1 cellular context compared by ENCODE assay signal in the genomic region with DNA sequence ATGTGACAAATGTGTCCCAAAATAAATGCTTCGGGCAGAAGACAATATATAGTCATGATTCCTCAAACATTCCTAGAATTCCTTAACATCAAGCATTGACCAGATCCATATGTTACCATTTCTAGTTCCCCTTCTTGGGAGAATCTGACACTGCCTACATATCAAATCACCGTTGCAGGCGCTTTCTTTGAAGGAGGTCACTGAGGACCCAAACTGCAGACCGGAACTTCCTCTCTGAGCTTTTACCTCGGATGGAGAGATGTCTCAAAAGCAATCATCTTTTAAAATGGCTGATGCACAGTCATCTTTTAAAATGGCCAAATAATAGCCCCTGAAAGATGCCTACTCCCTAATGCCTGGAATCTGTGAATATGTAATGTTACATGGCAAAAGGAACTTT.
TF ChIP-seq lines count a peak whose summit lies in the region.

No MANE protein-coding gene starts in this region.

TF ChIP-seq in K562, 482 proteins besides CTCF, POLR2A, EP300 and RAD21 (continued from another document):
- TF ChIP-seq, protein P1, sequence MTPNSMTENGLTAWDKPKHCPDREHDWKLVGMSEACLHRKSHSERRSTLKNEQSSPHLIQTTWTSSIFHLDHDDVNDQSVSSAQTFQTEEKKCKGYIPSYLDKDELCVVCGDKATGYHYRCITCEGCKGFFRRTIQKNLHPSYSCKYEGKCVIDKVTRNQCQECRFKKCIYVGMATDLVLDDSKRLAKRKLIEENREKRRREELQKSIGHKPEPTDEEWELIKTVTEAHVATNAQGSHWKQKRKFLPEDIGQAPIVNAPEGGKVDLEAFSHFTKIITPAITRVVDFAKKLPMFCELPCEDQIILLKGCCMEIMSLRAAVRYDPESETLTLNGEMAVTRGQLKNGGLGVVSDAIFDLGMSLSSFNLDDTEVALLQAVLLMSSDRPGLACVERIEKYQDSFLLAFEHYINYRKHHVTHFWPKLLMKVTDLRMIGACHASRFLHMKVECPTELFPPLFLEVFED (CRISPR knock-in tag; conservative IDR thresholded peaks at IDR 0.05) = no peak
- TF ChIP-seq ZNF699 (CRISPR knock-in tag; IDR thresholded peaks at IDR 0.05; ENCODE audit: insufficient replicate concordance) = no peak
- TF ChIP-seq ESRRA (IDR thresholded peaks at IDR 0.05; ENCODE audit: borderline replicate concordance, low read depth) = no peak
- no peak for TF ChIP-seq ZNF445 (CRISPR knock-in tag; IDR thresholded peaks at IDR 0.05; ENCODE audit: low read depth)
- no peak for TF ChIP-seq RREB1 (CRISPR knock-in tag; IDR thresholded peaks at IDR 0.05)
- TF ChIP-seq GTF3C2 (IDR thresholded peaks at IDR 0.05; ENCODE audit: borderline replicate concordance, extremely low read depth, insufficient read length) = no peak
- TF ChIP-seq KLF10 (CRISPR knock-in tag; IDR thresholded peaks at IDR 0.05) = no peak
- TF ChIP-seq U2AF1 (optimal IDR thresholded peaks at IDR 0.05; ENCODE audit: low read depth, low read length) = no peak
